21 cellular contexts compared by ENCODE assay signal in the genomic region with DNA sequence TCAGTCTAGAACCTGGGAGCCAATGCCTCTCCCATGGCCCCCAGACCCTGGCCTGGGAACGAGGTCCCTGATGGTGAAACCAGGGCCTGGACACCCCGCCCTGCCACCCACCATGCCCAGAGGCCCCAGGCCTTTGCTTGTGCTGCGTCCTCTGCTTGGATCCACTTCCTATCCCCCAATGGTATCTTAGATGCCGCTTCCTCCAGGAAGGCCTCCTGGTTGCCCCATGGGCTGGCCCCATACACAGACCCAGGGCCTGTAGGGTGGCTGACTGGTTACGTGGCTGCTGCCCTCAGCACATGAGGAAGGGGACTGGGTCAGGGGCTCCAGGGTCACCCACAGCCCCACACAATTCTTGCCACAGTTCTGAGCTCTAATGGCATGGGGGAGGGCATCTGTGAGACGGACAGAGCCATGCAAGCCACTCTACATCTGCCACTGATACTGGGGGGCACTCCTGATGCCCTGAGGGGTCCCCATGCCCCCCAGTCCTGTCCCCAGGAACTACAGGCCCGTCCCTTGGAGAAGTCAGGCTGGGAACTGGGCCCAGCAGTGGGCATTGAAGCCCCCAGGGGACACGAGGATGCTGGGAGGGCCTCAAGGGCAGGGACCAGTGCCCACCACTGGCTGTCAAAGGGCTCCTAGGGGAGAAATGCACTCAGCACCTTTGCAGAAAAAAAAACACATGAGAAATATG. TPM values are rescaled to one million over a fixed set of nuclear protein-coding genes. Genes with fewer than 3 reads are reported as not detected.
DNase-seq lines count a peak whose midpoint lies in the region; ATAC-seq and TF ChIP-seq lines count a peak whose summit lies in the region.
"Had no signal": no experiment of that assay in that cellular context is flagged by ENCODE, and none has a peak within 500 bp of the region (broad histone marks: within the 10 kb centered on the region; RNA-seq: fewer than 3 reads in every experiment).

No MANE protein-coding gene starts in this region.

- ATAC-seq in stimulated activated naive CD8-positive, alpha-beta T cell treated with anti-CD3 and anti-CD28 coated beads, Interleukin-15, Interleukin-2, amounts not matched to agents 100 U/mL and 50 U/mL, for 24 hours: no peak
- no peak for ATAC-seq in natural killer cell
- ATAC-seq: heart left ventricle, pancreas had no signal

- peaks cover 49% of the 10 kb centered on the region for H3K36me3 Mint-ChIP-seq in stimulated activated naive CD8-positive, alpha-beta T cell treated with anti-CD3 and anti-CD28 coated beads, Interleukin-15, Interleukin-2, amounts not matched to agents 100 ng/mL and 50 ng/mL, for 24 hours (ENCODE audit: low read depth)
- H3K36me3 Mint-ChIP-seq in type B pancreatic cell: peaks cover 6% of the 10 kb centered on the region
- no peaks in the 10 kb centered on the region for H3K36me3 Mint-ChIP-seq in natural killer cell

- in situ Hi-C loops in KBM-7 (cut with MboI; ENCODE audit: low pct_unique_long_range_greater_than_20kb, low sequenced_read_pairs): no loop called here

- no peaks in the 10 kb centered on the region for H3K27me3 Mint-ChIP-seq in stimulated activated naive CD8-positive, alpha-beta T cell treated with anti-CD3 and anti-CD28 coated beads, Interleukin-15, Interleukin-2, amounts not matched to agents 100 ng/mL and 50 ng/mL, for 24 hours
- H3K27me3 Mint-ChIP-seq in type B pancreatic cell (no peaks in the 10 kb centered on the region), natural killer cell (ENCODE audit: low read depth in 2 of 2) (no peaks in the 10 kb centered on the region)

- H3K4me1 ChIP-seq in ectodermal cell (ENCODE audit: control insufficient read depth, insufficient read depth, low read length): no peaks in the 10 kb centered on the region

- no peaks in the 10 kb centered on the region for H3K9me3 Mint-ChIP-seq in stimulated activated naive CD8-positive, alpha-beta T cell treated with anti-CD3 and anti-CD28 coated beads, Interleukin-15, Interleukin-2, amounts not matched to agents 100 ng/mL and 50 ng/mL, for 24 hours
- H3K9me3 Mint-ChIP-seq in type B pancreatic cell (no peaks in the 10 kb centered on the region), natural killer cell (no peaks in the 10 kb centered on the region)

- TF ChIP-seq CTCF in type B pancreatic cell (conservative IDR thresholded peaks at IDR 0.05) (no peak), natural killer cell (IDR thresholded peaks at IDR 0.05) (no peak)

- H3K4me3 ChIP-seq in ectodermal cell (ENCODE audit: insufficient read depth, low read depth, low read length): no peak overlapping the region
- H3K4me3 ChIP-seq: heart left ventricle, lung, pancreas, skin epidermis had no signal

- TF ChIP-seq RAD21 in Ishikawa (IDR thresholded peaks at IDR 0.05; ENCODE audit: low read depth): no peak

- DNase-seq in stimulated activated naive CD8-positive, alpha-beta T cell treated with anti-CD3 and anti-CD28 coated beads, Interleukin-15, Interleukin-2, amounts not matched to agents 100 U/mL and 50 U/mL, for 24 hours: no peak
- DNase-seq in type B pancreatic cell (ENCODE audit: extremely low spot score, unreplicated experiment) (no peak), NCI-H345 treated with DMSO at 0.1 percent for 48 hours (lab: John Stamatoyannopoulos, UW; ENCODE audit: unreplicated experiment) (no peak), natural killer cell (no peak), KBM-7 (no peak)
- DNase-seq: AML-193; amygdala; cerebellar nuclear complex; GDM1; IMR-90; NCI-H1930; NCI-H446 treated with DMSO at 0.1 percent for 48 hours; RPMI8226; stimulated activated CD4-positive, alpha-beta T cell treated with anti-CD3 and anti-CD28 coated beads, Interleukin-4, amount 100 ng/mL, for 24 hours had no signal

- peaks cover 27% of the 10 kb centered on the region for H3K36me3 ChIP-seq in ectodermal cell (ENCODE audit: control insufficient read depth, insufficient read depth, low read length)

- H3K4me3 Mint-ChIP-seq in stimulated activated naive CD8-positive, alpha-beta T cell treated with anti-CD3 and anti-CD28 coated beads, Interleukin-15, Interleukin-2, amounts not matched to agents 100 ng/mL and 50 ng/mL, for 24 hours: peak overlapping the region; percentile 48
- H3K4me3 Mint-ChIP-seq in type B pancreatic cell (no peak overlapping the region), natural killer cell (no peak overlapping the region)

- peaks cover 26% of the 10 kb centered on the region for H3K4me1 Mint-ChIP-seq in stimulated activated naive CD8-positive, alpha-beta T cell treated with anti-CD3 and anti-CD28 coated beads, Interleukin-15, Interleukin-2, amounts not matched to agents 100 ng/mL and 50 ng/mL, for 24 hours (ENCODE audit: low read depth)
- peaks cover under 1% of the 10 kb centered on the region for H3K4me1 Mint-ChIP-seq in type B pancreatic cell (ENCODE audit: unreplicated experiment)
- peaks cover 9 to 27% of the 10 kb centered on the region in 2 donors for H3K4me1 Mint-ChIP-seq in natural killer cell

- intact Hi-C loops in natural killer cell (cut with micrococcal nuclease): no loop called here

- no peak for TF ChIP-seq EP300 in Ishikawa (IDR thresholded peaks at IDR 0.05; ENCODE audit: borderline replicate concordance)

- WGBS in ectodermal cell, 2 experiments: 93 to 96% methylated on average over 8 of the region's 8 CpGs

- no peaks in the 10 kb centered on the region for H3K9me3 ChIP-seq in ectodermal cell (ENCODE audit: control insufficient read depth, low read length)
- H3K9me3 ChIP-seq: heart left ventricle, pancreas had no signal

- H3K27ac ChIP-seq in ectodermal cell (ENCODE audit: insufficient read depth, low read depth, low read length, poor library complexity, severe bottlenecking): peak overlapping the region; percentile 16
- H3K27ac ChIP-seq: heart left ventricle, pancreas, skin epidermis had no signal

- no peaks in the 10 kb centered on the region for H3K27me3 ChIP-seq in ectodermal cell (ENCODE audit: control insufficient read depth, insufficient read depth, low read length, poor library complexity, severe bottlenecking)
- H3K27me3 ChIP-seq: heart left ventricle, pancreas had no signal

- no peak overlapping the region for H3K27ac Mint-ChIP-seq in stimulated activated naive CD8-positive, alpha-beta T cell treated with anti-CD3 and anti-CD28 coated beads, Interleukin-15, Interleukin-2, amounts not matched to agents 100 ng/mL and 50 ng/mL, for 24 hours
- H3K27ac Mint-ChIP-seq in type B pancreatic cell (peak overlapping the region; percentile 53), natural killer cell (no peak overlapping the region)

TF ChIP-seq in Ishikawa, 13 proteins besides CTCF, POLR2A, EP300 and RAD21 (continues in another document):
- TF ChIP-seq ZBTB7A (IDR thresholded peaks at IDR 0.05; ENCODE audit: low read depth): 0 out of 2 replicates have a peak, but pooled peaks have one; percentile 36
- TF ChIP-seq CREB1 (IDR thresholded peaks at IDR 0.05; ENCODE audit: low read depth): no peak
- TF ChIP-seq TCF12 (IDR thresholded peaks at IDR 0.05; ENCODE audit: low read depth): no peak

RNA-seq across cellular contexts. Expression of gene RPL36, which starts 5.0 kb away (rescaled TPM):
- 1,043 TPM for polyA plus RNA-seq in ectodermal cell (2013, experiment 1 of 4)
- polyA plus RNA-seq in ectodermal cell (2013, experiment 2 of 4): 965 TPM
- polyA plus RNA-seq in ectodermal cell (2013, experiment 3 of 4): 975 TPM
- 1,114 TPM for polyA plus RNA-seq in ectodermal cell (2013, experiment 4 of 4)
- total RNA-seq in type B pancreatic cell (ENCODE audit: low replicate concordance) (1,016 and 1,024 TPM in 2 replicates), natural killer cell (100 to 1,000 TPM; 363 to 505 (median 459) TPM)

RNA-seq across cellular contexts. Expression of gene HSD11B1L, which starts 14.3 kb away (rescaled TPM):
- polyA plus RNA-seq in ectodermal cell (2013, experiment 1 of 4): 35.0 TPM
- 38.7 TPM for polyA plus RNA-seq in ectodermal cell (2013, experiment 2 of 4)
- polyA plus RNA-seq in ectodermal cell (2013, experiment 3 of 4): 38.7 TPM
- polyA plus RNA-seq in ectodermal cell (2013, experiment 4 of 4): 35.8 TPM
- total RNA-seq in type B pancreatic cell (ENCODE audit: low replicate concordance) (6.2 and 11.0 TPM in 2 replicates), natural killer cell (1 to 10 TPM; 1.1 to 3.7 (median 3.0) TPM)

RNA-seq across cellular contexts. Expression of gene MICOS13, which starts 14.8 kb away (rescaled TPM):
- polyA plus RNA-seq in ectodermal cell (2013, experiment 1 of 4): 16.3 TPM
- 18.0 TPM for polyA plus RNA-seq in ectodermal cell (2013, experiment 2 of 4)
- 22.3 TPM for polyA plus RNA-seq in ectodermal cell (2013, experiment 3 of 4)
- 22.4 TPM for polyA plus RNA-seq in ectodermal cell (2013, experiment 4 of 4)
- total RNA-seq in type B pancreatic cell (ENCODE audit: low replicate concordance): 42.2 and 50.0 TPM in 2 replicates
- 10 to 100 TPM; 17.7 to 27.7 (median 25.1) TPM for total RNA-seq in natural killer cell

RNA-seq across cellular contexts. Expression of gene LONP1, which starts 24.8 kb away (rescaled TPM):
- polyA plus RNA-seq in ectodermal cell (2013, experiment 1 of 4): 63.9 TPM
- polyA plus RNA-seq in ectodermal cell (2013, experiment 2 of 4): 68.0 TPM
- 52.6 TPM for polyA plus RNA-seq in ectodermal cell (2013, experiment 3 of 4)
- polyA plus RNA-seq in ectodermal cell (2013, experiment 4 of 4): 55.8 TPM
- total RNA-seq in type B pancreatic cell (ENCODE audit: low replicate concordance): 68.0 and 74.0 TPM in 2 replicates
- total RNA-seq in natural killer cell: 10 to 100 TPM; 50.5 to 61.8 (median 56.1) TPM

RNA-seq across cellular contexts. Expression of gene CATSPERD, which starts 25.3 kb away (rescaled TPM):
- polyA plus RNA-seq in ectodermal cell (2013, experiment 1 of 4): not detected
- not detected for polyA plus RNA-seq in ectodermal cell (2013, experiment 2 of 4)
- not detected for polyA plus RNA-seq in ectodermal cell (2013, experiment 3 of 4)
- polyA plus RNA-seq in ectodermal cell (2013, experiment 4 of 4): not detected
- total RNA-seq in type B pancreatic cell (ENCODE audit: low replicate concordance) (0.41 TPM in 1 of 2 replicates, not detected in the other), natural killer cell (not detected)
- total RNA-seq: heart left ventricle, IMR-90, pancreas had no signal
- polyA plus RNA-seq: heart left ventricle, IMR-90, pancreas had no signal
